1 cellular context compared by ENCODE assay signal in the genomic region with DNA sequence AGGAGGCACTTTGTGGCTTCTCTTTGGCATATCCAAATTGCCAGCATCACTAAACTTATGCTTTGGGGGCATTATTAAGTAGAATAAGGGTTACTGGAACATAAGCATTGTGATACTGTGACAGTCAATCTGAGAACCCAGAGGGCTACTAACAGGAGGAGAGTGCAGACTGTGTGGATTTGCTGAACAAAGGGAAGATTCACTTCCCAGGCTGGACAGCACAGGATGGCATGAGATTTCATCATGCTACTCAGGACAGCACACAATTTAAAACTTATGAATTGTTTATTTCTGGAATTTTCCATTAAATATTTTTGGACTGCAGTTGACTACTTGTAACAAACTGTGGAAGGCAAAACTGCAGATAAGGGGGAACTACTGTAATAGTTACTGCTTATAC.
TF ChIP-seq lines count a peak whose summit lies in the region.

No MANE protein-coding gene starts in this region.

TF ChIP-seq in HepG2, 621 proteins besides CTCF, POLR2A, EP300 and RAD21 (continued from another document):
- TF ChIP-seq, protein P1, sequence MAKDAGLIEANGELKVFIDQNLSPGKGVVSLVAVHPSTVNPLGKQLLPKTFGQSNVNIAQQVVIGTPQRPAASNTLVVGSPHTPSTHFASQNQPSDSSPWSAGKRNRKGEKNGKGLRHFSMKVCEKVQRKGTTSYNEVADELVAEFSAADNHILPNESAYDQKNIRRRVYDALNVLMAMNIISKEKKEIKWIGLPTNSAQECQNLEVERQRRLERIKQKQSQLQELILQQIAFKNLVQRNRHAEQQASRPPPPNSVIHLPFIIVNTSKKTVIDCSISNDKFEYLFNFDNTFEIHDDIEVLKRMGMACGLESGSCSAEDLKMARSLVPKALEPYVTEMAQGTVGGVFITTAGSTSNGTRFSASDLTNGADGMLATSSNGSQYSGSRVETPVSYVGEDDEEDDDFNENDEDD (CRISPR knock-in tag; IDR thresholded peaks at IDR 0.05; ENCODE audit: borderline replicate concordance): no peak
- no peak for TF ChIP-seq KDM6A (CRISPR knock-in tag; IDR thresholded peaks at IDR 0.05; ENCODE audit: low read depth)
- no peak for TF ChIP-seq ZNF430 (CRISPR knock-in tag; IDR thresholded peaks at IDR 0.05)
- TF ChIP-seq ZBTB21 (CRISPR knock-in tag; IDR thresholded peaks at IDR 0.05): no peak
- TF ChIP-seq, protein P2, sequence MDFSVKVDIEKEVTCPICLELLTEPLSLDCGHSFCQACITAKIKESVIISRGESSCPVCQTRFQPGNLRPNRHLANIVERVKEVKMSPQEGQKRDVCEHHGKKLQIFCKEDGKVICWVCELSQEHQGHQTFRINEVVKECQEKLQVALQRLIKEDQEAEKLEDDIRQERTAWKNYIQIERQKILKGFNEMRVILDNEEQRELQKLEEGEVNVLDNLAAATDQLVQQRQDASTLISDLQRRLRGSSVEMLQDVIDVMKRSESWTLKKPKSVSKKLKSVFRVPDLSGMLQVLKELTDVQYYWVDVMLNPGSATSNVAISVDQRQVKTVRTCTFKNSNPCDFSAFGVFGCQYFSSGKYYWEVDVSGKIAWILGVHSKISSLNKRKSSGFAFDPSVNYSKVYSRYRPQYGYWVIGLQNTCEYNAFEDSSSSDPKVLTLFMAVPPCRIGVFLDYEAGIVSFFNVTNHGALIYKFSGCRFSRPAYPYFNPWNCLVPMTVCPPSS (IDR thresholded peaks at IDR 0.05): no peak
- no peak for TF ChIP-seq CHD2 (IDR thresholded peaks at IDR 0.05; ENCODE audit: low read depth, low read length)
- TF ChIP-seq FOXP1 (IDR thresholded peaks at IDR 0.05): no peak
- no peak for TF ChIP-seq FOXP1 (CRISPR knock-in tag; IDR thresholded peaks at IDR 0.05)
- TF ChIP-seq MBD4 (IDR thresholded peaks at IDR 0.05; ENCODE audit: borderline replicate concordance, low read length): no peak
- TF ChIP-seq CEBPB (IDR thresholded peaks at IDR 0.05; ENCODE audit: borderline replicate concordance, low read depth, low read length): no peak
- TF ChIP-seq, protein P3, sequence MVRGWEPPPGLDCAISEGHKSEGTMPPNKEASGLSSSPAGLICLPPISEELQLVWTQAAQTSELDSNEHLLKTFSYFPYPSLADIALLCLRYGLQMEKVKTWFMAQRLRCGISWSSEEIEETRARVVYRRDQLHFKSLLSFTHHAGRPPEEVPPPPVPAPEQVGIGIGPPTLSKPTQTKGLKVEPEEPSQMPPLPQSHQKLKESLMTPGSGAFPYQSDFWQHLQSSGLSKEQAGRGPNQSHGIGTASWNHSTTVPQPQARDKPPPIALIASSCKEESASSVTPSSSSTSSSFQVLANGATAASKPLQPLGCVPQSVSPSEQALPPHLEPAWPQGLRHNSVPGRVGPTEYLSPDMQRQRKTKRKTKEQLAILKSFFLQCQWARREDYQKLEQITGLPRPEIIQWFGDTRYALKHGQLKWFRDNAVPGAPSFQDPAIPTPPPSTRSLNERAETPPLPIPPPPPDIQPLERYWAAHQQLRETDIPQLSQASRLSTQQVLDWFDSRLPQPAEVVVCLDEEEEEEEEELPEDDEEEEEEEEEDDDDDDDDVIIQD (CRISPR knock-in tag; IDR thresholded peaks at IDR 0.05; ENCODE audit: low read depth): no peak
- TF ChIP-seq HOXA5 (CRISPR knock-in tag; IDR thresholded peaks at IDR 0.05): no peak
